Comparison of ENCODE assay signal across 8 cellular contexts in the genomic region with DNA sequence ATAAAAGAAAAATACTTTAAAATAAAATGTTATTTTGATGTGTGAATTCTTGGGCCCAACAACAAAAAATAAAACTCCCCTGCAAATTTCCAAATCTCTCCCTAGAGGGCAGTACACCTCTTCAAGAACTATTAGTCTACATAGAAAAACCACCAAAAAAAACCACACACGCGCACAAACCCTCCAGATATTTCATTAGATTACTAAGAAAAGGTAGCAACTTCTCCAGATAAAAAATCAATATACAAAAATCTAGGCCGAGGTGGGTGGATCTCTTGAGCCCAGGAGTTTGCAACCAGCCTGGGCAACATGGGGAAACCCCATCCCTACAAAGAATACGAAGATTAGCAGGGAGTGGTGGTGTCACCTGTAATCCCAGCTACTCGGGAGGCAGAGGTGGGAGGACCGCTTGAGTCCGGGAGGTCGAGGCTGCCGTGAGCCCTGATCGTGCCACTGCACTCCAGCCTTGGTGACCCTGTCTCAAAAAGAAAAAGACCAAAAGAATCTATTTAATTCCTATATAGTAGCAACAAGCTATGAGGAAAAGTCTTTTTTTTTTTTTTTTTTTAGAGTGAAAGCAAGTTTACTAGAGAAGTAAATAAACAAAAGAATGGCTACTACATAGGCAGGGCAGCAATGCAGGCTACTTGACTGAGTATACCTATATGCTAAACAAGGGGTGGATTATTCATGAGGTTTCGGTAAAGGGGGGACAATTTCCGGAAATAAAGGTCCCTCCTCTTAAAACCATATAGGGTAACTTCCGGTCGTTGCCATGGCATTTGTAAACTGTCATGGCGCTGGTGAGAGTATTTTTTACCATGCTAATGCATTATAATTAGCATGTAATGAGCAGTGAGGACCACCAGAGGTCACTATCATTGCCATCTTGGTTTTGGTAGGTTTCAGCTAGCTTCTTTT. TPM values are rescaled to one million over a fixed set of nuclear protein-coding genes. Genes with fewer than 3 reads are reported as not detected.
DNase-seq lines count a peak whose midpoint lies in the region; ATAC-seq and TF ChIP-seq lines count a peak whose summit lies in the region.

No MANE protein-coding gene starts in this region.

- peak; percentile 89 for ATAC-seq in CD8-positive, alpha-beta T cell
- peak; percentile 88 for ATAC-seq in GM19438 (IDR thresholded peaks at IDR 0.05; ENCODE audit: low read depth, unreplicated experiment)
- ATAC-seq in activated CD8-positive, alpha-beta T cell treated with anti-CD3 and anti-CD28 coated beads for 36 hours = peak; percentile 91

- H3K36me3 ChIP-seq in CD8-positive, alpha-beta T cell (ENCODE audit: insufficient read depth, low read length) = no peaks in the 10 kb centered on the region

- no peaks in the 10 kb centered on the region for H3K9me3 ChIP-seq in CD8-positive, alpha-beta T cell (ENCODE audit: low read length)

- POLR2A ChIA-PET in CD8-positive, alpha-beta T cell (lab: Charles Lee) = interaction anchor here (0.6 to 1.1 kb wide), 4 partner anchors 32 to 397 kb away, joined by 3 to 4 read pairs (median 4); no protein-coding TSS in a partner anchor
- POLR2A ChIA-PET in activated CD8-positive, alpha-beta T cell treated with anti-CD3 and anti-CD28 coated beads for 36 hours (lab: Charles Lee) = no interaction called here

- peak overlapping the region; percentile 74 for H3K4me3 Mint-ChIP-seq in CD8-positive, alpha-beta T cell
- H3K4me3 Mint-ChIP-seq in activated CD8-positive, alpha-beta T cell treated with anti-CD3 and anti-CD28 coated beads for 36 hours = peak overlapping the region; percentile 62
- no peak overlapping the region for H3K4me3 Mint-ChIP-seq in endothelial cell (ENCODE audit: unreplicated experiment)
- H3K4me3 Mint-ChIP-seq in mesothelial cell of epicardium = peak overlapping the region; percentile 58

- peak; percentile 75 for TF ChIP-seq CTCF in CD8-positive, alpha-beta T cell (IDR thresholded peaks at IDR 0.05)
- TF ChIP-seq CTCF in HL-60 (IDR thresholded peaks at IDR 0.05; ENCODE audit: insufficient read depth, low read length) (peak; percentile 37), endothelial cell (IDR thresholded peaks at IDR 0.05; ENCODE audit: unreplicated experiment) (peak; percentile 60), mesothelial cell of epicardium (IDR thresholded peaks at IDR 0.05; ENCODE audit: unreplicated experiment) (peak; percentile 65)
- TF ChIP-seq CTCF in activated CD8-positive, alpha-beta T cell treated with anti-CD3 and anti-CD28 coated beads for 36 hours (IDR thresholded peaks at IDR 0.05) = no peak

- H3K36me3 Mint-ChIP-seq in CD8-positive, alpha-beta T cell = no peaks in the 10 kb centered on the region
- no peaks in the 10 kb centered on the region for H3K36me3 Mint-ChIP-seq in activated CD8-positive, alpha-beta T cell treated with anti-CD3 and anti-CD28 coated beads for 36 hours (ENCODE audit: low read depth)
- H3K36me3 Mint-ChIP-seq in endothelial cell (ENCODE audit: low read depth, unreplicated experiment) (no peaks in the 10 kb centered on the region), mesothelial cell of epicardium (no peaks in the 10 kb centered on the region)

- H3K27ac Mint-ChIP-seq in CD8-positive, alpha-beta T cell = peak overlapping the region; percentile 50
- peak overlapping the region; percentile 52 for H3K27ac Mint-ChIP-seq in activated CD8-positive, alpha-beta T cell treated with anti-CD3 and anti-CD28 coated beads for 36 hours
- H3K27ac Mint-ChIP-seq in endothelial cell (ENCODE audit: unreplicated experiment) (no peak overlapping the region), mesothelial cell of epicardium (peak overlapping the region; percentile 77)

- peaks cover 16% of the 10 kb centered on the region for H3K4me1 ChIP-seq in CD8-positive, alpha-beta T cell (ENCODE audit: insufficient read depth, low read length)

- CTCF ChIA-PET in CD8-positive, alpha-beta T cell (lab: Charles Lee) = interaction anchor here (0.6 to 11.5 kb wide), 17 partner anchors 7 to 142 kb away, joined by 3 to 140 read pairs (median 4); no protein-coding TSS in a partner anchor
- CTCF ChIA-PET in activated CD8-positive, alpha-beta T cell treated with anti-CD3 and anti-CD28 coated beads for 36 hours (lab: Charles Lee) = interaction anchor here (0.6 to 3.0 kb wide), 23 partner anchors 11 to 501 kb away, joined by 3 to 65 read pairs (median 4); a partner anchor contains a TSS

- intact Hi-C loops in CD8-positive, alpha-beta T cell (cut with DNase I, micrococcal nuclease) = loop anchor here (1.0 to 10.0 kb wide), 13 partner anchors 19 to 1140 kb away; a partner anchor contains a TSS
- intact Hi-C loops in activated CD8-positive, alpha-beta T cell treated with anti-CD3 and anti-CD28 coated beads for 36 hours (cut with micrococcal nuclease) = loop anchor here (5.0 kb wide), 1 partner anchor 45 kb away; no protein-coding TSS in a partner anchor

- peak overlapping the region; percentile 46 for H3K27ac ChIP-seq in CD8-positive, alpha-beta T cell (ENCODE audit: low read depth, low read length)
- H3K27ac ChIP-seq in HL-60 (replicated peaks) = no peak overlapping the region

- H3K4me1 Mint-ChIP-seq in CD8-positive, alpha-beta T cell (ENCODE audit: low read depth) = peaks cover 15% of the 10 kb centered on the region
- peaks cover 13% of the 10 kb centered on the region for H3K4me1 Mint-ChIP-seq in activated CD8-positive, alpha-beta T cell treated with anti-CD3 and anti-CD28 coated beads for 36 hours (ENCODE audit: low read depth)
- H3K4me1 Mint-ChIP-seq in endothelial cell (ENCODE audit: unreplicated experiment) = no peaks in the 10 kb centered on the region
- H3K4me1 Mint-ChIP-seq in mesothelial cell of epicardium = peaks cover 10% of the 10 kb centered on the region

- peaks cover 11% of the 10 kb centered on the region for H3K27me3 Mint-ChIP-seq in CD8-positive, alpha-beta T cell (ENCODE audit: low read depth)
- H3K27me3 Mint-ChIP-seq in activated CD8-positive, alpha-beta T cell treated with anti-CD3 and anti-CD28 coated beads for 36 hours = peaks cover 17% of the 10 kb centered on the region
- peaks cover under 1% of the 10 kb centered on the region for H3K27me3 Mint-ChIP-seq in endothelial cell (ENCODE audit: unreplicated experiment)
- peaks cover 25% of the 10 kb centered on the region for H3K27me3 Mint-ChIP-seq in mesothelial cell of epicardium (ENCODE audit: low read depth)

- peak; percentile 55 to 82 (median 79) for DNase-seq in CD8-positive, alpha-beta T cell
- DNase-seq in HL-60 (ENCODE audit: low read depth in 1 of 2, low spot score in 1 of 2) (peak; percentile 73 to 89), NCI-H82 (lab: John Stamatoyannopoulos, UW) (peak; percentile 91), endothelial cell (ENCODE audit: low spot score) (peak; percentile 74), mesothelial cell of epicardium (ENCODE audit: low spot score in 2 of 2, unreplicated experiment in 2 of 2) (peak in 1 of 2 experiments; percentile 67)
- peak; percentile 89 for DNase-seq in activated CD8-positive, alpha-beta T cell treated with anti-CD3 and anti-CD28 coated beads for 36 hours
- peak; percentile 51 to 55 for DNase-seq in stimulated activated CD8-positive, alpha-beta memory T cell treated with anti-CD3 and anti-CD28 coated beads, Interleukin-2, amount 100 ng/mL, for 1 hour (ENCODE audit: low read depth in 2 of 2)

- H3K27me3 ChIP-seq in CD8-positive, alpha-beta T cell (ENCODE audit: insufficient read depth, low read length) = no peaks in the 10 kb centered on the region
- H3K27me3 ChIP-seq in HL-60 (ENCODE audit: insufficient read depth, poor library complexity, severe bottlenecking) = no peaks in the 10 kb centered on the region

- H3K4me3 ChIP-seq in CD8-positive, alpha-beta T cell (ENCODE audit: low read depth, low read length) = peak overlapping the region; percentile 58
- peak overlapping the region; percentile 48 for H3K4me3 ChIP-seq in HL-60 (replicated peaks; ENCODE audit: insufficient read depth, low read length)

- no peaks in the 10 kb centered on the region for H3K9me3 Mint-ChIP-seq in CD8-positive, alpha-beta T cell
- no peaks in the 10 kb centered on the region for H3K9me3 Mint-ChIP-seq in activated CD8-positive, alpha-beta T cell treated with anti-CD3 and anti-CD28 coated beads for 36 hours
- H3K9me3 Mint-ChIP-seq in endothelial cell (ENCODE audit: unreplicated experiment) = no peaks in the 10 kb centered on the region
- H3K9me3 Mint-ChIP-seq in mesothelial cell of epicardium = no peaks in the 10 kb centered on the region

RNA-seq across cellular contexts. Expression of a gene that starts 13.1 kb away (rescaled TPM):
- total RNA-seq in CD8-positive, alpha-beta T cell = not detected
- total RNA-seq in activated CD8-positive, alpha-beta T cell treated with anti-CD3 and anti-CD28 coated beads for 36 hours = not detected
- total RNA-seq in endothelial cell (ENCODE audit: unreplicated experiment) = not detected
- total RNA-seq in mesothelial cell of epicardium = not detected in 3 replicates

RNA-seq across cellular contexts. Expression of a gene that starts 19.5 kb away (rescaled TPM):
- 1 to 10 TPM; 6.5 to 7.4 TPM for total RNA-seq in CD8-positive, alpha-beta T cell
- total RNA-seq in activated CD8-positive, alpha-beta T cell treated with anti-CD3 and anti-CD28 coated beads for 36 hours = 1 to 10 TPM; 1.6 to 2.2 TPM
- 29.7 TPM for total RNA-seq in endothelial cell (ENCODE audit: unreplicated experiment)
- 16.1 to 18.3 TPM (median 16.5 TPM) in 3 replicates for total RNA-seq in mesothelial cell of epicardium

RNA-seq across cellular contexts. Expression of a gene that starts 55.4 kb away (rescaled TPM):
- 1 to 10 TPM in 1 of 2 experiments, not detected in 1; 1.1 TPM for total RNA-seq in CD8-positive, alpha-beta T cell
- total RNA-seq in activated CD8-positive, alpha-beta T cell treated with anti-CD3 and anti-CD28 coated beads for 36 hours = not detected
- total RNA-seq in endothelial cell (ENCODE audit: unreplicated experiment) (not detected), mesothelial cell of epicardium (0.80 to 1.5 TPM (median 1.4 TPM) in 3 replicates)
